14 cellular contexts compared by ENCODE assay signal in genomic region chr22:38967451-38968450, GRCh38. TPM values are rescaled to one million over a fixed set of nuclear protein-coding genes. Genes with fewer than 3 reads are reported as not detected.
DNase-seq lines count a peak whose midpoint lies in the region; ATAC-seq, FAIRE-seq and TF ChIP-seq lines count a peak whose summit lies in the region.
"Had no signal": no experiment of that assay in that cellular context is flagged by ENCODE, and none has a peak within 500 bp of the region (broad histone marks: within the 10 kb centered on the region; RNA-seq: fewer than 3 reads in every experiment).

No MANE protein-coding gene starts in this region.

- ATAC-seq in Right ventricle myocardium superior (ENCODE audit: poor library complexity) = peak; percentile 55
- ATAC-seq: activated CD4-positive, CD25-positive, alpha-beta regulatory T cell treated with anti-CD3 and anti-CD28 coated beads, Interleukin-2, amount 50 U/mL, for 24 hours; activated T-cell treated with anti-CD3 and anti-CD28 coated beads, Interleukin-2, amount 50 U/mL, for 4 hours had no signal

- no peaks in the 10 kb centered on the region for H3K9me3 Mint-ChIP-seq in Caco-2 (ENCODE audit: unreplicated experiment)
- H3K9me3 Mint-ChIP-seq: activated T-cell treated with anti-CD3 and anti-CD28 coated beads, Interleukin-2, amount 50 U/mL, for 4 hours; CD8-positive, alpha-beta memory T cell had no signal

- TF ChIP-seq CTCF in OCI-LY3 (IDR thresholded peaks at IDR 0.05; ENCODE audit: low read depth, low read length) (no peak), Caco-2 (IDR thresholded peaks at IDR 0.05; ENCODE audit: insufficient read depth in 1 of 2, low read depth in 1 of 2, low read length in 1 of 2, severe bottlenecking in 1 of 2, unreplicated experiment in 1 of 2) (no peak)

- DNase-seq in GM12891 (ENCODE audit: insufficient read length, low spot score) = no peak
- no peak for DNase-seq in Right ventricle myocardium superior
- DNase-seq in posterior vena cava (ENCODE audit: low spot score) = peak; percentile 85
- DNase-seq in NCI-H748 (lab: John Stamatoyannopoulos, UW; ENCODE audit: unreplicated experiment) = no peak
- DNase-seq in Caco-2 = no peak
- no peak for DNase-seq in NCI-H446 (lab: John Stamatoyannopoulos, UW)
- no peak for DNase-seq in retina
- DNase-seq: activated T-cell treated with anti-CD3 and anti-CD28 coated beads, Interleukin-2, amount 50 U/mL, for 4 hours; NCI-H82 had no signal

- POLR2A ChIA-PET in Caco-2 (lab: Charles Lee) = no interaction called here

- no peak overlapping the region for H3K27ac ChIP-seq in OCI-LY3 (ENCODE audit: low read length)
- H3K27ac ChIP-seq: dorsolateral prefrontal cortex, SK-N-MC had no signal

- H3K27me3 Mint-ChIP-seq in Caco-2 (ENCODE audit: insufficient read depth, unreplicated experiment) = no peaks in the 10 kb centered on the region

- H3K4me1 ChIP-seq in OCI-LY3 (ENCODE audit: low read length) (peaks cover 37% of the 10 kb centered on the region), Caco-2 (peaks cover 19% of the 10 kb centered on the region)

- peaks cover 20% of the 10 kb centered on the region; the same call in 1 of the 2 replicates for H3K27me3 ChIP-seq in OCI-LY3 (ENCODE audit: low read depth, low read length)
- no peaks in the 10 kb centered on the region for H3K27me3 ChIP-seq in Caco-2 (replicated peaks; ENCODE audit: control insufficient read depth, insufficient read depth, low read length)

- H2AFZ ChIP-seq in OCI-LY3 (ENCODE audit: low read depth, low read length) = no peak overlapping the region; the same call in 1 of the 2 replicates

- intact Hi-C loops in Right ventricle myocardium superior (cut with DNase I) (no loop called here), posterior vena cava (cut with DNase I) (loop anchor here in 1 of 2 donors (2.0 kb wide), 1 partner anchor 29 kb away; no protein-coding TSS in a partner anchor), Caco-2 (cut with micrococcal nuclease; ENCODE audit: unreplicated experiment) (no loop called here)

- no peak overlapping the region for H3K4me3 Mint-ChIP-seq in Caco-2 (ENCODE audit: unreplicated experiment)
- H3K4me3 Mint-ChIP-seq: activated T-cell treated with anti-CD3 and anti-CD28 coated beads, Interleukin-2, amount 50 U/mL, for 4 hours; CD8-positive, alpha-beta memory T cell had no signal

- FAIRE-seq in GM12891 (lab: Jason Lieb, UNC) = peak; percentile 55

- no peak overlapping the region for H3K27ac Mint-ChIP-seq in Caco-2 (ENCODE audit: unreplicated experiment)

- CTCF ChIA-PET in Caco-2 (lab: Charles Lee) = no interaction called here

- peak overlapping the region; percentile 55 for H3K4me2 ChIP-seq in OCI-LY3 (ENCODE audit: low read length)

- TF ChIP-seq POLR2A in GM12891 (IDR thresholded peaks at IDR 0.05; ENCODE audit: low read depth, low read length) = no peak

- no peak overlapping the region for H3K9ac ChIP-seq in OCI-LY3 (ENCODE audit: low read length)

- H3K79me2 ChIP-seq in OCI-LY3 (ENCODE audit: low read length) = no peaks in the 10 kb centered on the region

- peaks cover 5% of the 10 kb centered on the region for H3K36me3 Mint-ChIP-seq in Caco-2 (ENCODE audit: insufficient read depth, unreplicated experiment)
- H3K36me3 Mint-ChIP-seq: CD8-positive, alpha-beta memory T cell had no signal

- H3K9me3 ChIP-seq in OCI-LY3 (ENCODE audit: insufficient read depth, low read length) (no peaks in the 10 kb centered on the region), Caco-2 (no peaks in the 10 kb centered on the region)

- H3K36me3 ChIP-seq in OCI-LY3 (replicated peaks; ENCODE audit: low read depth, low read length) = no peaks in the 10 kb centered on the region
- no peaks in the 10 kb centered on the region for H3K36me3 ChIP-seq in Caco-2 (ENCODE audit: control insufficient read depth, insufficient read depth, low read length)

- H3K4me1 Mint-ChIP-seq in Caco-2 (ENCODE audit: low read depth, unreplicated experiment) = peaks cover 13% of the 10 kb centered on the region
- H3K4me1 Mint-ChIP-seq: CD8-positive, alpha-beta memory T cell had no signal

- no peaks in the 10 kb centered on the region for H4K20me1 ChIP-seq in OCI-LY3 (ENCODE audit: insufficient read depth, low read length)

- no TSS peak for BruUV-seq in Caco-2 (replicated peaks; lab: Mats Ljungman, UMichigan)

- no peak overlapping the region for H3K4me3 ChIP-seq in OCI-LY3 (ENCODE audit: low read length)
- H3K4me3 ChIP-seq in Caco-2 (ENCODE audit: low read depth, low read length) = no peak overlapping the region
- H3K4me3 ChIP-seq: dorsolateral prefrontal cortex, SK-N-MC had no signal

TF ChIP-seq in GM12891, 5 proteins besides CTCF, POLR2A, EP300 and RAD21:
- TF ChIP-seq POLR2AphosphoS5 (IDR thresholded peaks at IDR 0.05; ENCODE audit: low read depth, low read length) (no peak), SPI1 (IDR thresholded peaks at IDR 0.05; ENCODE audit: low read depth, low read length) (0 out of 2 replicates have a peak, but pooled peaks have one; percentile 13), PAX5 (IDR thresholded peaks at IDR 0.05; ENCODE audit: insufficient read depth, low read length, severe bottlenecking) (no peak), POU2F2 (IDR thresholded peaks at IDR 0.05; ENCODE audit: low read depth, low read length) (no peak), TAF1 (IDR thresholded peaks at IDR 0.05; ENCODE audit: low read depth, low read length) (no peak)

RNA-seq across cellular contexts. Expression of gene APOBEC3A, which starts 10.3 kb away (rescaled TPM):
- 0.13 TPM for polyA plus RNA-seq in GM12891 (2012; ENCODE audit: low read depth, missing spikeins)
- total RNA-seq in Right ventricle myocardium superior (0.35 TPM), posterior vena cava (1 to 10 TPM; 2.5 to 5.6 TPM), Caco-2 (2022) (not detected in 2 replicates)
- total RNA-seq: CD8-positive, alpha-beta memory T cell had no signal
- polyA plus RNA-seq: CD8-positive, alpha-beta memory T cell had no signal

RNA-seq across cellular contexts. Expression of gene APOBEC3B, which starts 14.4 kb away (rescaled TPM):
- 23.0 TPM for polyA plus RNA-seq in GM12891 (2012; ENCODE audit: low read depth, missing spikeins)
- 0.75 TPM for total RNA-seq in Right ventricle myocardium superior
- under 1 TPM; 0.14 to 0.56 TPM for total RNA-seq in posterior vena cava
- 55.8 and 60.9 TPM in 2 replicates for total RNA-seq in Caco-2 (2022)

RNA-seq across cellular contexts. Expression of gene APOBEC3C, which starts 46.3 kb away (rescaled TPM):
- 104 TPM for polyA plus RNA-seq in GM12891 (2012; ENCODE audit: low read depth, missing spikeins)
- total RNA-seq in Right ventricle myocardium superior (24.9 TPM), posterior vena cava (10 to 100 TPM; 18.7 to 31.5 TPM), Caco-2 (2022) (24.2 and 25.1 TPM in 2 replicates)

RNA-seq across cellular contexts. Expression of gene APOBEC3D, which starts 53.2 kb away (rescaled TPM):
- polyA plus RNA-seq in GM12891 (2012; ENCODE audit: low read depth, missing spikeins) = 9.2 TPM
- 1.2 TPM for total RNA-seq in Right ventricle myocardium superior
- 1 to 10 TPM; 1.3 to 4.2 TPM for total RNA-seq in posterior vena cava
- 0.19 and 0.39 TPM in 2 replicates for total RNA-seq in Caco-2 (2022)

Comparison
In these comparisons a context has a peak if more than half of its experiments do, and no peak if none do; other contexts are left out.
1. RNA of gene APOBEC3B, which starts 14.4 kb away (total RNA-seq): 55.8 to 60.9 TPM in Caco-2; 0.75 TPM in Right ventricle myocardium superior (single experiment) and 0.14 to 0.56 TPM in posterior vena cava; every median in the first group is over 10 times any median in the second.